ENCODE assay signal across 1 cellular context in the genomic region with DNA sequence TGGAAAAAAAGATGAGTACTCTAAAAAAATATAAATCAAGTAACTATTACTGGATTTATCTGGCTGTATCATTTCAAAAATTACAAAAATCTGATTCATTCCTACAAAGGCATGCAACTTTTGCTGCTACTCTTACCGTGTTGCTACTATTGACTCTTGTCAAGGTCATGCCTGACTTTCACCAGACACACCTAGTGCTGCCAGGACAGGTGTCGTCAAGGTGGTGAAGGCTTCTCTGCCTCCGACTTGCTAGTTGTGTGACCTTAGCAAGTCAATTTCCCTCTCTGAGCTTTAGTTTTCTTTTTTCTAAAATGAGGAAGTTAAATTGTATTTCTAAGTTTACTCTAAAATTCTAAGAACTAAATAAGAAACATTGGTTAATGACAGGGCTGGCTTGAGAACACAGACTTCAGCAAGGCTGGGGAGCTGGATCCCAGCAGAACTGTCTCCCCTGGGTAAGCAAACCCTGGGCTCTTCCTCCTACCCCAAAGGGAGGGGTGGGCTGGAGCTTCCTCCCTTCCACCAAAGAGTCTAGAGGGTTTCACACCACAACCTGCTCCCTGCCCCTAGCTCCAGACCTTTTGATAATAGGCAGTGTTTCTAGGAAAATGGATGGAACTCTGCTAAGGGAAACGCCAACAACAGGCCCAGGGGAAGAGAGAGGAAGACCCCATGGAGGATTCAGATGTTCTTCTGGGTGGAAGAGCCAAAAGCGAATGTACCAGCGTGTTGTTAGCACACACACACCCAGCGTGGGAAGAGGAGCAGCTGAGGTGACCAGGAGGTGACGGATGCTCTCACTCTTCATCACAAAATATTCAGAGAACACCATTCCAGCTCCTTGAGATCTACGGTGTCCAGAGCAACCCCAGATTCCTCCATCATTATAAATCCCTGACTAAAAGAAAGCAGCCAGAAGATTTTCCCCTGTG.
TF ChIP-seq lines count a peak whose summit lies in the region.

No MANE protein-coding gene starts in this region.

TF ChIP-seq in K562, 482 proteins besides CTCF, POLR2A, EP300 and RAD21:
- TF ChIP-seq, protein P1, sequence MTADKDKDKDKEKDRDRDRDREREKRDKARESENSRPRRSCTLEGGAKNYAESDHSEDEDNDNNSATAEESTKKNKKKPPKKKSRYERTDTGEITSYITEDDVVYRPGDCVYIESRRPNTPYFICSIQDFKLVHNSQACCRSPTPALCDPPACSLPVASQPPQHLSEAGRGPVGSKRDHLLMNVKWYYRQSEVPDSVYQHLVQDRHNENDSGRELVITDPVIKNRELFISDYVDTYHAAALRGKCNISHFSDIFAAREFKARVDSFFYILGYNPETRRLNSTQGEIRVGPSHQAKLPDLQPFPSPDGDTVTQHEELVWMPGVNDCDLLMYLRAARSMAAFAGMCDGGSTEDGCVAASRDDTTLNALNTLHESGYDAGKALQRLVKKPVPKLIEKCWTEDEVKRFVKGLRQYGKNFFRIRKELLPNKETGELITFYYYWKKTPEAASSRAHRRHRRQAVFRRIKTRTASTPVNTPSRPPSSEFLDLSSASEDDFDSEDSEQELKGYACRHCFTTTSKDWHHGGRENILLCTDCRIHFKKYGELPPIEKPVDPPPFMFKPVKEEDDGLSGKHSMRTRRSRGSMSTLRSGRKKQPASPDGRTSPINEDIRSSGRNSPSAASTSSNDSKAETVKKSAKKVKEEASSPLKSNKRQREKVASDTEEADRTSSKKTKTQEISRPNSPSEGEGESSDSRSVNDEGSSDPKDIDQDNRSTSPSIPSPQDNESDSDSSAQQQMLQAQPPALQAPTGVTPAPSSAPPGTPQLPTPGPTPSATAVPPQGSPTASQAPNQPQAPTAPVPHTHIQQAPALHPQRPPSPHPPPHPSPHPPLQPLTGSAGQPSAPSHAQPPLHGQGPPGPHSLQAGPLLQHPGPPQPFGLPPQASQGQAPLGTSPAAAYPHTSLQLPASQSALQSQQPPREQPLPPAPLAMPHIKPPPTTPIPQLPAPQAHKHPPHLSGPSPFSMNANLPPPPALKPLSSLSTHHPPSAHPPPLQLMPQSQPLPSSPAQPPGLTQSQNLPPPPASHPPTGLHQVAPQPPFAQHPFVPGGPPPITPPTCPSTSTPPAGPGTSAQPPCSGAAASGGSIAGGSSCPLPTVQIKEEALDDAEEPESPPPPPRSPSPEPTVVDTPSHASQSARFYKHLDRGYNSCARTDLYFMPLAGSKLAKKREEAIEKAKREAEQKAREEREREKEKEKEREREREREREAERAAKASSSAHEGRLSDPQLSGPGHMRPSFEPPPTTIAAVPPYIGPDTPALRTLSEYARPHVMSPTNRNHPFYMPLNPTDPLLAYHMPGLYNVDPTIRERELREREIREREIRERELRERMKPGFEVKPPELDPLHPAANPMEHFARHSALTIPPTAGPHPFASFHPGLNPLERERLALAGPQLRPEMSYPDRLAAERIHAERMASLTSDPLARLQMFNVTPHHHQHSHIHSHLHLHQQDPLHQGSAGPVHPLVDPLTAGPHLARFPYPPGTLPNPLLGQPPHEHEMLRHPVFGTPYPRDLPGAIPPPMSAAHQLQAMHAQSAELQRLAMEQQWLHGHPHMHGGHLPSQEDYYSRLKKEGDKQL (CRISPR knock-in tag; IDR thresholded peaks at IDR 0.05; ENCODE audit: borderline replicate concordance), result no peak
- TF ChIP-seq, protein P2, sequence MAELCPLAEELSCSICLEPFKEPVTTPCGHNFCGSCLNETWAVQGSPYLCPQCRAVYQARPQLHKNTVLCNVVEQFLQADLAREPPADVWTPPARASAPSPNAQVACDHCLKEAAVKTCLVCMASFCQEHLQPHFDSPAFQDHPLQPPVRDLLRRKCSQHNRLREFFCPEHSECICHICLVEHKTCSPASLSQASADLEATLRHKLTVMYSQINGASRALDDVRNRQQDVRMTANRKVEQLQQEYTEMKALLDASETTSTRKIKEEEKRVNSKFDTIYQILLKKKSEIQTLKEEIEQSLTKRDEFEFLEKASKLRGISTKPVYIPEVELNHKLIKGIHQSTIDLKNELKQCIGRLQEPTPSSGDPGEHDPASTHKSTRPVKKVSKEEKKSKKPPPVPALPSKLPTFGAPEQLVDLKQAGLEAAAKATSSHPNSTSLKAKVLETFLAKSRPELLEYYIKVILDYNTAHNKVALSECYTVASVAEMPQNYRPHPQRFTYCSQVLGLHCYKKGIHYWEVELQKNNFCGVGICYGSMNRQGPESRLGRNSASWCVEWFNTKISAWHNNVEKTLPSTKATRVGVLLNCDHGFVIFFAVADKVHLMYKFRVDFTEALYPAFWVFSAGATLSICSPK (IDR thresholded peaks at IDR 0.05; ENCODE audit: borderline replicate concordance), result no peak
- TF ChIP-seq HMGN3 (IDR thresholded peaks at IDR 0.05; ENCODE audit: borderline replicate concordance, extremely low read depth, insufficient read length, low read depth, low read length) (no peak), ZNF175 (CRISPR knock-in tag; IDR thresholded peaks at IDR 0.05; ENCODE audit: low read depth) (no peak), NR3C1 (CRISPR knock-in tag; IDR thresholded peaks at IDR 0.05) (no peak), MCM5 (IDR thresholded peaks at IDR 0.05; ENCODE audit: low read depth) (no peak), SUPT5H (IDR thresholded peaks at IDR 0.05) (no peak), BDP1 (IDR thresholded peaks at IDR 0.05; ENCODE audit: insufficient read depth, insufficient read length) (no peak), MAFG (tag; conservative IDR thresholded peaks at IDR 0.05) (no peak), SMAD1 (IDR thresholded peaks at IDR 0.05; ENCODE audit: low read depth, low read length, partially characterized antibody) (no peak), ZNF384 (IDR thresholded peaks at IDR 0.05; ENCODE audit: low read depth, low read length) (no peak), ZNF134 (CRISPR knock-in tag; conservative IDR thresholded peaks at IDR 0.05) (no peak), TAF7 (tag; IDR thresholded peaks at IDR 0.05) (no peak), GTF2A2 (tag; IDR thresholded peaks at IDR 0.05) (no peak), SRSF7 (optimal IDR thresholded peaks at IDR 0.05; ENCODE audit: low read depth, low read length) (no peak), NCOR1 (IDR thresholded peaks at IDR 0.05) (no peak), NCOA2 (IDR thresholded peaks at IDR 0.05; ENCODE audit: partially characterized antibody in 2 of 2) (no peak)
- TF ChIP-seq, protein P3, sequence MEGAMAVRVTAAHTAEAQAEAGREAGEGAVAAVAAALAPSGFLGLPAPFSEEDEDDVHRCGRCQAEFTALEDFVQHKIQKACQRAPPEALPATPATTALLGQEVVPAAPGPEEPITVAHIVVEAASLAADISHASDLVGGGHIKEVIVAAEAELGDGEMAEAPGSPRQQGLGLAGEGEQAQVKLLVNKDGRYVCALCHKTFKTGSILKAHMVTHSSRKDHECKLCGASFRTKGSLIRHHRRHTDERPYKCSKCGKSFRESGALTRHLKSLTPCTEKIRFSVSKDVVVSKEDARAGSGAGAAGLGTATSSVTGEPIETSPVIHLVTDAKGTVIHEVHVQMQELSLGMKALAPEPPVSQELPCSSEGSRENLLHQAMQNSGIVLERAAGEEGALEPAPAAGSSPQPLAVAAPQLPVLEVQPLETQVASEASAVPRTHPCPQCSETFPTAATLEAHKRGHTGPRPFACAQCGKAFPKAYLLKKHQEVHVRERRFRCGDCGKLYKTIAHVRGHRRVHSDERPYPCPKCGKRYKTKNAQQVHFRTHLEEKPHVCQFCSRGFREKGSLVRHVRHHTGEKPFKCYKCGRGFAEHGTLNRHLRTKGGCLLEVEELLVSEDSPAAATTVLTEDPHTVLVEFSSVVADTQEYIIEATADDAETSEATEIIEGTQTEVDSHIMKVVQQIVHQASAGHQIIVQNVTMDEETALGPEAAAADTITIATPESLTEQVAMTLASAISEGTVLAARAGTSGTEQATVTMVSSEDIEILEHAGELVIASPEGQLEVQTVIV (CRISPR knock-in tag; IDR thresholded peaks at IDR 0.05; ENCODE audit: borderline replicate concordance), result no peak
- TF ChIP-seq, protein P4, sequence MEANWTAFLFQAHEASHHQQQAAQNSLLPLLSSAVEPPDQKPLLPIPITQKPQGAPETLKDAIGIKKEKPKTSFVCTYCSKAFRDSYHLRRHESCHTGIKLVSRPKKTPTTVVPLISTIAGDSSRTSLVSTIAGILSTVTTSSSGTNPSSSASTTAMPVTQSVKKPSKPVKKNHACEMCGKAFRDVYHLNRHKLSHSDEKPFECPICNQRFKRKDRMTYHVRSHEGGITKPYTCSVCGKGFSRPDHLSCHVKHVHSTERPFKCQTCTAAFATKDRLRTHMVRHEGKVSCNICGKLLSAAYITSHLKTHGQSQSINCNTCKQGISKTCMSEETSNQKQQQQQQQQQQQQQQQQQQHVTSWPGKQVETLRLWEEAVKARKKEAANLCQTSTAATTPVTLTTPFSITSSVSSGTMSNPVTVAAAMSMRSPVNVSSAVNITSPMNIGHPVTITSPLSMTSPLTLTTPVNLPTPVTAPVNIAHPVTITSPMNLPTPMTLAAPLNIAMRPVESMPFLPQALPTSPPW (CRISPR knock-in tag; IDR thresholded peaks at IDR 0.05), result no peak
